4 cellular contexts compared by ENCODE assay signal in the genomic region with DNA sequence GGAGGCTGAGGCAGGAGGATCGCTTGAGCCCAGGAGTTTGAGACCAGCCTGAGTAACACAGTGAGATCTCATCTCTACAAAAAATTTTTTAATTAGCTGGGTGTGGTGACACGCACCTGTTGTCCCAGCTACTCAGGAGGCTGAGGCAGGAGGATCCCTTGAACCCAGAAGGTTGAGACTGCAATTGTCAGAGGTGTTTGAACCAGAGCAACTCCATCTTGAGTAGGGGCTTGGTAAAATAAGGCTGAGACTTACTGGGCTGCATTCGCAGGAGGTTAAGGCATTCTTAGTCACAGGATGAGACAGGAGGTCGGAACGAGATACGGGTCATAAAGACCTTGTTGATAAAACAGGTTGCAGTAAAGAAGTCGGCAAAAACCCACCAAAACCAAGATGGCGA. TPM values are rescaled to one million over a fixed set of nuclear protein-coding genes. Genes with fewer than 3 reads are reported as not detected.
"Had no signal": no experiment of that assay in that cellular context is flagged by ENCODE, and none has a peak within 500 bp of the region (broad histone marks: within the 10 kb centered on the region; RNA-seq: fewer than 3 reads in every experiment).

No MANE protein-coding gene starts in this region.

RNA-seq across cellular contexts. Expression of gene SYT12, which starts 17.7 kb away (rescaled TPM):
- total RNA-seq: LHCN-M2 had no signal

RNA-seq across cellular contexts. Expression of gene C11orf86, which starts 30.1 kb away (rescaled TPM):
- total RNA-seq: LHCN-M2, M059J, MCF 10A, NCI-H460 had no signal
